In genomic region chr12:103944964-103945363, GRCh38 we compare ENCODE assay signal across 9 cellular contexts.
"Had no signal": no experiment of that assay in that cellular context is flagged by ENCODE, and none has a peak within 500 bp of the region (broad histone marks: within the 10 kb centered on the region; RNA-seq: fewer than 3 reads in every experiment).

No MANE protein-coding gene starts in this region.

- DNase-seq: activated naive CD4-positive, alpha-beta T cell; amygdala; hypothalamus; lower lobe of right lung; midbrain; retina; substantia nigra; transverse colon had no signal

- H3K4me3 Mint-ChIP-seq: brain had no signal

- ATAC-seq: lower lobe of right lung had no signal

- H3K9me3 Mint-ChIP-seq: brain had no signal

- H3K27me3 Mint-ChIP-seq: brain had no signal
